ENCODE assay signal across 9 cellular contexts in the genomic region with DNA sequence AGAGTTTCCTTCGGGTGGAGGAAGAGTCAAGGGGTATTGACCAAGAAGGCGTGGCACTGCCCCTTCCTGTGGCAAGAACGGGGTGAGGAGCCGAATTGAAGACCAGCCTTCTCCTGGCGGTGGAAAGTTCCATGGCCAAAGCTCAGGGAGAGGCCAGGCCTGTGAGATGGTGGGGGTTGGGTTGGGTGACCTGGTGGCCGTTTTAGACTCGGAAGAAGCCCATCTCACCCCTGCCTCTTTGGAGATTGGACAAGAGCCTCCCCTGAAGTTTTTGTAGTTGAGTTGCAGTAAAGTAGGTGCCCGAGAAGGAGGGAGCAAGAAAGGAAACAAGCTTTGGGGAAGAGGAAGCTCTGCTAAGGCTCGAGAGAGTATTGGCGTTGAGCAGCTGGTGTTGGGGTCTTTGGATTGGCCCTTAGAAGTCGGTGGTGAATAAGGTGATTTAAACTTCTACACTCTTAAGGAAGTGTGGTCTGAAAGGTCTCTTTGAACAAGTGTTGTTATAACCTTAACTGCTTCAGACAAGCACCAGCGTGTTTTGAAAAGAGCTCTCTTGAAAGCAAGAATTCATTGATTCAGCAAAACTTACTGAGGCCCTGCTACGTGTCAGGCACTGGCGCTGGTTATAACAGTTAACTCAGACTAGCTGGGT. TPM values are rescaled to one million over a fixed set of nuclear protein-coding genes. Genes with fewer than 3 reads are reported as not detected.
A peak's percentile ranks its signal among the peaks of the same experiment; 100 is the strongest.
DNase-seq lines count a peak whose midpoint lies in the region; ATAC-seq lines count a peak whose summit lies in the region.
"Had no signal": no experiment of that assay in that cellular context is flagged by ENCODE, and none has a peak within 500 bp of the region (broad histone marks: within the 10 kb centered on the region; RNA-seq: fewer than 3 reads in every experiment).

No MANE protein-coding gene starts in this region.

- H3K9me3 Mint-ChIP-seq in activated CD4-positive, alpha-beta T cell treated with anti-CD3 and anti-CD28 coated beads, Interleukin-2, amount 10 ng/mL, durations not matched to agents 7 days and 5 days: no peaks in the 10 kb centered on the region
- no peaks in the 10 kb centered on the region for H3K9me3 Mint-ChIP-seq in activated T-helper 2 cell treated with anti-CD3 and anti-CD28 coated beads, Interferon-gamma antibody, Interleukin-2, Interleukin-4, amounts not matched to agents 10 μg/mL and 5 μg/mL and 100 μg/mL, durations not matched to agents 14 hours and 24 hours and 36 hours

- intact Hi-C loops in activated T-helper 2 cell treated with anti-CD3 and anti-CD28 coated beads, Interferon-gamma antibody, Interleukin-2, Interleukin-4, amounts not matched to agents 10 μg/mL and 5 μg/mL and 100 μg/mL, durations not matched to agents 14 hours and 24 hours and 36 hours (cut with micrococcal nuclease): loop anchor here (2.0 kb wide), 2 partner anchors 15 to 51 kb away; no protein-coding TSS in a partner anchor

- CTCF ChIA-PET in activated CD4-positive, alpha-beta T cell treated with anti-CD3 and anti-CD28 coated beads, Interleukin-2, amount 10 ng/mL, durations not matched to agents 7 days and 5 days (lab: Charles Lee): interaction anchor here (0.6 to 3.3 kb wide), 9 partner anchors 11 to 137 kb away, joined by 3 to 19 read pairs (median 3); a partner anchor contains a TSS

- no peak for ATAC-seq in stimulated activated naive CD8-positive, alpha-beta T cell treated with anti-CD3 and anti-CD28 coated beads, Interleukin-15, Interleukin-2, amounts not matched to agents 100 U/mL and 50 U/mL, for 24 hours
- no peak for ATAC-seq in GM19395 (IDR thresholded peaks at IDR 0.05; ENCODE audit: unreplicated experiment)

- peak overlapping the region; percentile 95 for H3K4me3 ChIP-seq in iPS-18c (ENCODE audit: insufficient read depth, low read depth, low read length)

- peak; percentile 13 for DNase-seq in activated CD4-positive, alpha-beta T cell treated with anti-CD3 and anti-CD28 coated beads, Interleukin-2, amount 10 ng/mL, durations not matched to agents 7 days and 5 days
- no peak for DNase-seq in activated CD4-positive, alpha-beta T cell treated with anti-CD3 and anti-CD28 coated beads for 4 hours
- no peak for DNase-seq in activated T-helper 2 cell treated with anti-CD3 and anti-CD28 coated beads, Interferon-gamma antibody, Interleukin-2, Interleukin-4, amounts not matched to agents 10 μg/mL and 5 μg/mL and 100 μg/mL, durations not matched to agents 14 hours and 24 hours and 36 hours (ENCODE audit: low spot score)
- peak; percentile 17 for DNase-seq in stimulated activated naive CD8-positive, alpha-beta T cell treated with anti-CD3 and anti-CD28 coated beads, Interleukin-15, Interleukin-2, amounts not matched to agents 100 U/mL and 50 U/mL, for 24 hours
- DNase-seq in EL (no peak), SHP77 (lab: John Stamatoyannopoulos, UW) (no peak)
- DNase-seq: DND-41 had no signal

- POLR2A ChIA-PET in activated CD4-positive, alpha-beta T cell treated with anti-CD3 and anti-CD28 coated beads, Interleukin-2, amount 10 ng/mL, durations not matched to agents 7 days and 5 days (lab: Charles Lee): interaction anchor here (0.5 to 0.6 kb wide), 3 partner anchors 10 to 579 kb away, joined by 3 to 5 read pairs (median 3); no protein-coding TSS in a partner anchor

- H3K27ac Mint-ChIP-seq in activated CD4-positive, alpha-beta T cell treated with anti-CD3 and anti-CD28 coated beads, Interleukin-2, amount 10 ng/mL, durations not matched to agents 7 days and 5 days: peak overlapping the region; percentile 66
- H3K27ac Mint-ChIP-seq in activated T-helper 2 cell treated with anti-CD3 and anti-CD28 coated beads, Interferon-gamma antibody, Interleukin-2, Interleukin-4, amounts not matched to agents 10 μg/mL and 5 μg/mL and 100 μg/mL, durations not matched to agents 14 hours and 24 hours and 36 hours: peak overlapping the region; percentile 97

- H3K9me3 ChIP-seq in iPS-18c (ENCODE audit: control insufficient read depth, insufficient read depth, low read length): no peaks in the 10 kb centered on the region

- peaks cover 1% of the 10 kb centered on the region for H3K27me3 Mint-ChIP-seq in activated CD4-positive, alpha-beta T cell treated with anti-CD3 and anti-CD28 coated beads, Interleukin-2, amount 10 ng/mL, durations not matched to agents 7 days and 5 days
- no peaks in the 10 kb centered on the region for H3K27me3 Mint-ChIP-seq in activated T-helper 2 cell treated with anti-CD3 and anti-CD28 coated beads, Interferon-gamma antibody, Interleukin-2, Interleukin-4, amounts not matched to agents 10 μg/mL and 5 μg/mL and 100 μg/mL, durations not matched to agents 14 hours and 24 hours and 36 hours (ENCODE audit: low read depth)

- peaks cover 23% of the 10 kb centered on the region for H3K4me1 Mint-ChIP-seq in activated CD4-positive, alpha-beta T cell treated with anti-CD3 and anti-CD28 coated beads, Interleukin-2, amount 10 ng/mL, durations not matched to agents 7 days and 5 days
- peaks cover 52% of the 10 kb centered on the region for H3K4me1 Mint-ChIP-seq in activated T-helper 2 cell treated with anti-CD3 and anti-CD28 coated beads, Interferon-gamma antibody, Interleukin-2, Interleukin-4, amounts not matched to agents 10 μg/mL and 5 μg/mL and 100 μg/mL, durations not matched to agents 14 hours and 24 hours and 36 hours (ENCODE audit: low read depth)

- H3K4me3 Mint-ChIP-seq in activated CD4-positive, alpha-beta T cell treated with anti-CD3 and anti-CD28 coated beads, Interleukin-2, amount 10 ng/mL, durations not matched to agents 7 days and 5 days: peak overlapping the region; percentile 61
- peak overlapping the region; percentile 95 for H3K4me3 Mint-ChIP-seq in activated T-helper 2 cell treated with anti-CD3 and anti-CD28 coated beads, Interferon-gamma antibody, Interleukin-2, Interleukin-4, amounts not matched to agents 10 μg/mL and 5 μg/mL and 100 μg/mL, durations not matched to agents 14 hours and 24 hours and 36 hours (ENCODE audit: low read depth)

- no peaks in the 10 kb centered on the region for H3K36me3 Mint-ChIP-seq in activated CD4-positive, alpha-beta T cell treated with anti-CD3 and anti-CD28 coated beads, Interleukin-2, amount 10 ng/mL, durations not matched to agents 7 days and 5 days (ENCODE audit: low read depth)
- H3K36me3 Mint-ChIP-seq in activated T-helper 2 cell treated with anti-CD3 and anti-CD28 coated beads, Interferon-gamma antibody, Interleukin-2, Interleukin-4, amounts not matched to agents 10 μg/mL and 5 μg/mL and 100 μg/mL, durations not matched to agents 14 hours and 24 hours and 36 hours (ENCODE audit: low read depth): peaks cover 14% of the 10 kb centered on the region

RNA-seq across cellular contexts. Expression of a gene that starts 1.0 kb away (rescaled TPM):
- total RNA-seq in activated CD4-positive, alpha-beta T cell treated with anti-CD3 and anti-CD28 coated beads, Interleukin-2, amount 10 ng/mL, durations not matched to agents 7 days and 5 days: 1 to 10 TPM; 8.9 to 9.3 TPM
- 161 and 165 TPM in 2 replicates for total RNA-seq in activated T-helper 2 cell treated with anti-CD3 and anti-CD28 coated beads, Interferon-gamma antibody, Interleukin-2, Interleukin-4, amounts not matched to agents 10 μg/mL and 5 μg/mL and 100 μg/mL, durations not matched to agents 14 hours and 24 hours and 36 hours

RNA-seq across cellular contexts. Expression of a gene that starts 9.2 kb away (rescaled TPM):
- total RNA-seq in activated CD4-positive, alpha-beta T cell treated with anti-CD3 and anti-CD28 coated beads, Interleukin-2, amount 10 ng/mL, durations not matched to agents 7 days and 5 days: not detected
- total RNA-seq in activated T-helper 2 cell treated with anti-CD3 and anti-CD28 coated beads, Interferon-gamma antibody, Interleukin-2, Interleukin-4, amounts not matched to agents 10 μg/mL and 5 μg/mL and 100 μg/mL, durations not matched to agents 14 hours and 24 hours and 36 hours: 98.7 and 98.9 TPM in 2 replicates

RNA-seq across cellular contexts. Expression of a gene that starts 38.7 kb away (rescaled TPM):
- total RNA-seq in activated CD4-positive, alpha-beta T cell treated with anti-CD3 and anti-CD28 coated beads, Interleukin-2, amount 10 ng/mL, durations not matched to agents 7 days and 5 days: not detected
- total RNA-seq in activated T-helper 2 cell treated with anti-CD3 and anti-CD28 coated beads, Interferon-gamma antibody, Interleukin-2, Interleukin-4, amounts not matched to agents 10 μg/mL and 5 μg/mL and 100 μg/mL, durations not matched to agents 14 hours and 24 hours and 36 hours: 2.0 TPM in 1 of 2 replicates, not detected in the other

RNA-seq across cellular contexts. Expression of a gene that starts 41.3 kb away (rescaled TPM):
- total RNA-seq in activated CD4-positive, alpha-beta T cell treated with anti-CD3 and anti-CD28 coated beads, Interleukin-2, amount 10 ng/mL, durations not matched to agents 7 days and 5 days: under 1 TPM; 0.12 to 0.20 TPM
- total RNA-seq in activated T-helper 2 cell treated with anti-CD3 and anti-CD28 coated beads, Interferon-gamma antibody, Interleukin-2, Interleukin-4, amounts not matched to agents 10 μg/mL and 5 μg/mL and 100 μg/mL, durations not matched to agents 14 hours and 24 hours and 36 hours: 3.2 and 3.4 TPM in 2 replicates

RNA-seq across cellular contexts. Expression of a gene that starts 50.4 kb away (rescaled TPM):
- total RNA-seq in activated CD4-positive, alpha-beta T cell treated with anti-CD3 and anti-CD28 coated beads, Interleukin-2, amount 10 ng/mL, durations not matched to agents 7 days and 5 days: 10 to 100 TPM; 63.1 to 72.4 TPM
- 106 and 114 TPM in 2 replicates for total RNA-seq in activated T-helper 2 cell treated with anti-CD3 and anti-CD28 coated beads, Interferon-gamma antibody, Interleukin-2, Interleukin-4, amounts not matched to agents 10 μg/mL and 5 μg/mL and 100 μg/mL, durations not matched to agents 14 hours and 24 hours and 36 hours

Comparison
In these comparisons a context has a peak if more than half of its experiments do, and no peak if none do; other contexts are left out.
1. DNase-seq: peak in activated CD4-positive, alpha-beta T cell treated with anti-CD3 and anti-CD28 coated beads, Interleukin-2, amount 10 ng/mL, durations not matched to agents 7 days and 5 days (single experiment) and stimulated activated naive CD8-positive, alpha-beta T cell treated with anti-CD3 and anti-CD28 coated beads, Interleukin-15, Interleukin-2, amounts not matched to agents 100 U/mL and 50 U/mL, for 24 hours (single experiment); none in activated CD4-positive, alpha-beta T cell treated with anti-CD3 and anti-CD28 coated beads for 4 hours (0 of 2), activated T-helper 2 cell treated with anti-CD3 and anti-CD28 coated beads, Interferon-gamma antibody, Interleukin-2, Interleukin-4, amounts not matched to agents 10 μg/mL and 5 μg/mL and 100 μg/mL, durations not matched to agents 14 hours and 24 hours and 36 hours (single experiment), EL (single experiment) and SHP77 (0 of 2).
2. RNA of a gene that starts 1.0 kb away (total RNA-seq): 161 to 165 TPM in activated T-helper 2 cell treated with anti-CD3 and anti-CD28 coated beads, Interferon-gamma antibody, Interleukin-2, Interleukin-4, amounts not matched to agents 10 μg/mL and 5 μg/mL and 100 μg/mL, durations not matched to agents 14 hours and 24 hours and 36 hours; 8.9 to 9.3 TPM in activated CD4-positive, alpha-beta T cell treated with anti-CD3 and anti-CD28 coated beads, Interleukin-2, amount 10 ng/mL, durations not matched to agents 7 days and 5 days; every median in the first group is over 10 times any median in the second.
3. RNA of a gene that starts 9.2 kb away (total RNA-seq): 98.7 to 98.9 TPM in activated T-helper 2 cell treated with anti-CD3 and anti-CD28 coated beads, Interferon-gamma antibody, Interleukin-2, Interleukin-4, amounts not matched to agents 10 μg/mL and 5 μg/mL and 100 μg/mL, durations not matched to agents 14 hours and 24 hours and 36 hours; not detected in activated CD4-positive, alpha-beta T cell treated with anti-CD3 and anti-CD28 coated beads, Interleukin-2, amount 10 ng/mL, durations not matched to agents 7 days and 5 days; every median in the first group is over 10 times any median in the second.